Comparison of ENCODE assay signal across 8 cellular contexts in the genomic region with DNA sequence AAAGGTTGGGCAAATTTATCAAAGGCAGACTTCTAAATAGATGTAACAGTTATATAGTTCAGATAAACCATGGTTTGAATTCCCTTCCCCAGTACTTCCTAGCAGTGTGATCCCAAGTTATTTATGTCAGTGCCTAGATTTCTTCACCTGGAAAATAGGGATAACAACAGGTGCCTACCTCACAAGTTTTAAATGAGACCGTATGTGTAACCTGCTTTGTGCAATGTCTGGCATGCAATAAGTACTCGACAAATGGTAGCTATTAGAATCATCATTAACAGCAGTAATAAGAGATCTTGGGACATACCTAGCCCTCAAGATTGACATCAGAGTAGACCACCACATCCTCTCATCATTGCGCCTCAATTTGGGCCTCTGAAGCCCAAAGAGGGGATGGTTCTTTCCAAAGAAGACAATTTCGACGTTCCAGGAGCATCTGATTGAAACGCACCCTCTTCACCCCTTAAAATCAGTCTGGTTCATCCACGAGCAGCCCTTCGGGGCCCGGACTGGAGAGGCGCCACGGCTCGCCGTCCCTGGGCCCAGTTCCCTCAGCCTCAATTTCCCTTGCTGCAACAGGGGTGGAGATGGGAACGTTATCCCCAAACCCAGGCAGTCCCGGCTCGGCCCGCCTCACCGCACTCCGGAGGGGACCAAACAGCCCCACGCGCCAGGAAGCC. TPM values are rescaled to one million over a fixed set of nuclear protein-coding genes. Genes with fewer than 3 reads are reported as not detected.
DNase-seq lines count a peak whose midpoint lies in the region; ATAC-seq and TF ChIP-seq lines count a peak whose summit lies in the region.

No MANE protein-coding gene starts in this region.

- H3K27me3 ChIP-seq in HUES6 (ENCODE audit: control insufficient read depth, insufficient read depth, low read length) (no peaks in the 10 kb centered on the region), ascending aorta (no peaks in the 10 kb centered on the region), tibial artery (no peaks in the 10 kb centered on the region)

- TF ChIP-seq CTCF in AG09309 (IDR thresholded peaks at IDR 0.05; ENCODE audit: control insufficient read depth, insufficient read depth, low read depth, low read length, missing control alignments) (no peak), ascending aorta (IDR thresholded peaks at IDR 0.05) (no peak), tibial artery (IDR thresholded peaks at IDR 0.05) (no peak)

- H3K9me3 ChIP-seq in HUES6 (ENCODE audit: control insufficient read depth, insufficient read depth, low read depth, low read length) (no peaks in the 10 kb centered on the region), ascending aorta (no peaks in the 10 kb centered on the region), tibial artery (no peaks in the 10 kb centered on the region)

- H3K36me3 ChIP-seq in HUES6 (ENCODE audit: control insufficient read depth, insufficient read depth, low read length) = peaks cover 4% of the 10 kb centered on the region
- H3K36me3 ChIP-seq in ascending aorta = peaks cover 1 to 2% of the 10 kb centered on the region in 2 donors
- peaks cover 2% of the 10 kb centered on the region in 3 donors for H3K36me3 ChIP-seq in tibial artery

- H3K4me1 ChIP-seq in HUES6 (ENCODE audit: control insufficient read depth, insufficient read depth, low read length) (peaks cover 8% of the 10 kb centered on the region; the same call in 1 of the 2 replicates), ascending aorta (peaks cover 0 to 16% of the 10 kb centered on the region in 2 donors), tibial artery (peaks cover 0 to 23% (median 12%) of the 10 kb centered on the region in 4 donors)

- ATAC-seq in HG03039 (IDR thresholded peaks at IDR 0.05; ENCODE audit: unreplicated experiment) = no peak

- peak overlapping the region; percentile 86 for H3K4me3 ChIP-seq in AG09309 (ENCODE audit: control insufficient read depth, low read depth, low read length)
- peak overlapping the region; percentile 86 for H3K4me3 ChIP-seq in HUES6 (ENCODE audit: low read depth, low read length)
- peak overlapping the region; percentile 72 to 95 for H3K4me3 ChIP-seq in ascending aorta
- peak overlapping the region; percentile 76 to 82 for H3K4me3 ChIP-seq in tibial artery

- H3K9ac ChIP-seq in HUES6 (ENCODE audit: low read length) = peak overlapping the region; percentile 78

- intact Hi-C loops in ascending aorta (cut with DNase I) = loop anchor here (2.0 to 5.0 kb wide), 3 partner anchors 83 to 804 kb away; a partner anchor contains a TSS
- intact Hi-C loops in tibial artery (cut with DNase I; ENCODE audit: low total_unique reads) = loop anchor here (5.0 kb wide), 1 partner anchor 49 kb away; no protein-coding TSS in a partner anchor

- H3K27ac ChIP-seq in HUES6 (ENCODE audit: low read depth, low read length) (peak overlapping the region; percentile 37; the same call in 1 of the 2 replicates), ascending aorta (peak overlapping the region; percentile 90 to 94), tibial artery (peak overlapping the region; percentile 84 to 94)

- DNase-seq in AG09309 (ENCODE audit: low read depth) = no peak
- DNase-seq in GM19238 (ENCODE audit: insufficient read length, low spot score) = peak; percentile 16
- no peak for DNase-seq in ascending aorta (ENCODE audit: low spot score in 2 of 2)
- peak; percentile 30 for DNase-seq in left kidney (ENCODE audit: low read depth, low spot score)
- no peak for DNase-seq in tibial artery
- no peak for DNase-seq in activated CD4-positive, alpha-beta T cell treated with anti-CD3 and anti-CD28 coated beads for 1 hour

RNA-seq across cellular contexts. Expression of a gene that starts 0.5 kb away (rescaled TPM):
- total RNA-seq in ascending aorta = 69.0 TPM

RNA-seq across cellular contexts. Expression of a gene that starts 0.6 kb away (rescaled TPM):
- total RNA-seq in ascending aorta = 7.7 TPM

RNA-seq across cellular contexts. Expression of a gene that starts 30.3 kb away (rescaled TPM):
- total RNA-seq in ascending aorta = not detected

Comparison
In these comparisons a context has a peak if more than half of its experiments do, and no peak if none do; other contexts are left out.
1. DNase-seq: peak in GM19238 (single experiment) and left kidney (single experiment); none in AG09309 (single experiment), ascending aorta (0 of 2), tibial artery (0 of 2) and activated CD4-positive, alpha-beta T cell treated with anti-CD3 and anti-CD28 coated beads for 1 hour (single experiment).
2. H3K27ac ChIP-seq: peak in every context shown above with its lines; median percentile 92 in ascending aorta; 89 in tibial artery; 37 in HUES6.
3. Peak in every context shown above with its lines, with median percentiles within 50 percentile points of each other: H3K4me3 ChIP-seq.